8 cellular contexts compared by ENCODE assay signal in genomic region chrX:11944486-11944885, GRCh38.
DNase-seq lines count a peak whose midpoint lies in the region; ATAC-seq, FAIRE-seq and TF ChIP-seq lines count a peak whose summit lies in the region.

No MANE protein-coding gene starts in this region.

- SMC1A ChIA-PET in GM12878 (lab: Charles Lee; ENCODE audit: uncharacterized antibody, unreplicated experiment), result interaction anchor here (0.8 kb wide), 1 partner anchor 65 kb away, joined by 3 read pairs; no protein-coding TSS in a partner anchor

- intact Hi-C loops in GM12878 (cut with micrococcal nuclease; ENCODE audit: unreplicated experiment), result no loop called here
- intact Hi-C loops in ascending aorta (cut with DNase I), result no loop called here
- intact Hi-C loops in body of pancreas (cut with DNase I), result no loop called here

- no peak overlapping the region for H3K4me3 Mint-ChIP-seq in nephron progenitor cell

- H3K4me1 ChIP-seq in HUES48 (ENCODE audit: control insufficient read depth, insufficient read depth, low read length) (peaks cover 7% of the 10 kb centered on the region), GM12878 (ENCODE audit: control insufficient read depth, insufficient read depth, low read length) (no peaks in the 10 kb centered on the region), ascending aorta (no peaks in the 10 kb centered on the region), body of pancreas (no peaks in the 10 kb centered on the region)

- no peaks in the 10 kb centered on the region for H3K36me3 Mint-ChIP-seq in nephron progenitor cell (ENCODE audit: low read depth)

- H2AFZ ChIP-seq in GM12878 (ENCODE audit: control insufficient read depth, low read depth, low read length), result no peak overlapping the region

- no peaks in the 10 kb centered on the region for H3K27me3 Mint-ChIP-seq in nephron progenitor cell (ENCODE audit: low read depth, poor library complexity)

- TF ChIP-seq CTCF in GM12864 (IDR thresholded peaks at IDR 0.05; ENCODE audit: low read depth, low read length, missing control alignments) (peak; percentile 48), GM12878 (IDR thresholded peaks at IDR 0.05 in 2 of 3, conservative IDR thresholded peaks at IDR 0.05 in 1 of 3; ENCODE audit: control insufficient read depth in 2 of 3, extremely low read depth in 1 of 3, insufficient read depth in 1 of 3, low read depth in 3 of 3, low read length in 3 of 3) (peak; percentile 29 to 56 (median 32); a peak in 4 of 6 replicates), nephron progenitor cell (IDR thresholded peaks at IDR 0.05) (peak; percentile 42), ascending aorta (IDR thresholded peaks at IDR 0.05) (no peak), body of pancreas (IDR thresholded peaks at IDR 0.05) (peak in 1 of 7 experiments; percentile 4)

- in situ Hi-C loops in GM12878 (cut with MboI), result no loop called here

- H3K36me3 ChIP-seq in HUES48 (ENCODE audit: control insufficient read depth, insufficient read depth, low read length) (no peaks in the 10 kb centered on the region), GM12878 (ENCODE audit: control insufficient read depth in 2 of 2, insufficient read depth in 2 of 2, low read length in 1 of 2) (no peaks in the 10 kb centered on the region), ascending aorta (no peaks in the 10 kb centered on the region), body of pancreas (replicated peaks in 1 of 2; ENCODE audit: insufficient read depth in 1 of 2, low read depth in 2 of 2) (no peaks in the 10 kb centered on the region)

- BruUV-seq in GM12878 (replicated peaks; lab: Mats Ljungman, UMichigan), result no TSS peak

- no peak for DNase-seq in GM12864 (ENCODE audit: low read depth)
- DNase-seq in GM12878 (ENCODE audit: low read depth, low spot score), result no peak
- DNase-seq in nephron progenitor cell, result peak; percentile 36
- no peak for DNase-seq in ascending aorta (ENCODE audit: low spot score in 2 of 2)
- DNase-seq in body of pancreas, result no peak
- no peak for DNase-seq in NCI-H2029 (lab: John Stamatoyannopoulos, UW)

- peak overlapping the region; percentile 10; the same call in 1 of the 2 replicates for H3K9ac ChIP-seq in HUES48 (ENCODE audit: low read depth, low read length)
- H3K9ac ChIP-seq in GM12878 (ENCODE audit: control insufficient read depth, insufficient read depth, low read length), result no peak overlapping the region

- TF ChIP-seq POLR2A in GM12878 (IDR thresholded peaks at IDR 0.05; ENCODE audit: low read depth, low read length) (no peak), body of pancreas (IDR thresholded peaks at IDR 0.05) (no peak)

- H3K4me3 ChIP-seq in GM12864 (ENCODE audit: low read depth, low read length), result no peak overlapping the region
- no peak overlapping the region for H3K4me3 ChIP-seq in HUES48 (ENCODE audit: low read depth, low read length)
- no peak overlapping the region for H3K4me3 ChIP-seq in GM12878
- no peak overlapping the region for H3K4me3 ChIP-seq in ascending aorta
- H3K4me3 ChIP-seq in body of pancreas, result no peak overlapping the region

- ATAC-seq in GM12878 (peak; percentile 91), body of pancreas (no peak), GM21786 (IDR thresholded peaks at IDR 0.05; ENCODE audit: unreplicated experiment) (no peak)

- no peaks in the 10 kb centered on the region for H3K79me2 ChIP-seq in GM12878 (ENCODE audit: control insufficient read depth, insufficient read depth, low read length)

- CTCF ChIA-PET in GM12878 (lab: Yijun Ruan, JAX), result interaction anchor here (1.1 to 1.4 kb wide), 4 partner anchors 11 to 757 kb away, joined by 3 to 5 read pairs (median 4); no protein-coding TSS in a partner anchor

- no peaks in the 10 kb centered on the region for H3K27me3 ChIP-seq in HUES48 (ENCODE audit: control insufficient read depth, insufficient read depth, low read length)
- H3K27me3 ChIP-seq in GM12878 (replicated peaks in 1 of 2; ENCODE audit: control insufficient read depth in 2 of 2, insufficient read depth in 2 of 2, low read length in 1 of 2), result no peaks in the 10 kb centered on the region; a peak in 1 of 4 replicates
- no peaks in the 10 kb centered on the region for H3K27me3 ChIP-seq in ascending aorta
- H3K27me3 ChIP-seq in body of pancreas, result no peaks in the 10 kb centered on the region

- H3K9me3 ChIP-seq in HUES48 (ENCODE audit: control insufficient read depth, insufficient read depth, low read length), result no peaks in the 10 kb centered on the region
- H3K9me3 ChIP-seq in GM12878 (replicated peaks; ENCODE audit: control insufficient read depth, insufficient read depth, low read length), result no peaks in the 10 kb centered on the region
- H3K9me3 ChIP-seq in ascending aorta, result no peaks in the 10 kb centered on the region
- H3K9me3 ChIP-seq in body of pancreas, result no peaks in the 10 kb centered on the region

- RAD21 ChIA-PET in GM12878 (lab: Charles Lee; ENCODE audit: unreplicated experiment), result no interaction called here

- TF ChIP-seq EP300 in GM12878 (IDR thresholded peaks at IDR 0.05; ENCODE audit: borderline replicate concordance in 1 of 2, control insufficient read depth in 1 of 2, low read depth in 2 of 2, low read length in 2 of 2), result no peak

- FAIRE-seq in GM12878 (lab: Jason Lieb, UNC), result no peak

- TF ChIP-seq RAD21 in GM12878 (IDR thresholded peaks at IDR 0.05; ENCODE audit: insufficient read depth, low read depth, low read length), result peak; percentile 32

- peaks cover 7% of the 10 kb centered on the region for H3K4me1 Mint-ChIP-seq in nephron progenitor cell

- H4K20me1 ChIP-seq in GM12878 (ENCODE audit: control insufficient read depth, insufficient read depth), result no peaks in the 10 kb centered on the region

- WGBS in GM12878 (ENCODE audit: insufficient coverage, insufficient replicate concordance, low lambda C conversion rate, missing lambda C conversion rate), result 0% methylated on average over 5 of the region's 5 CpGs
- 8 to 20% methylated on average over 2 to 5 of the region's 5 CpGs for WGBS in body of pancreas, 2 donors

- H3K4me2 ChIP-seq in GM12878 (ENCODE audit: control insufficient read depth, insufficient read depth), result no peak overlapping the region

- POLR2A ChIA-PET in GM12878 (lab: Charles Lee), result no interaction called here

- H3K9me3 Mint-ChIP-seq in nephron progenitor cell, result peaks cover 34% of the 10 kb centered on the region

- no peak overlapping the region for H3K27ac ChIP-seq in HUES48 (ENCODE audit: low read depth, low read length)
- no peak overlapping the region for H3K27ac ChIP-seq in GM12878 (ENCODE audit: control insufficient read depth, insufficient read depth)
- no peak overlapping the region for H3K27ac ChIP-seq in ascending aorta
- no peak overlapping the region for H3K27ac ChIP-seq in body of pancreas

- H3K27ac Mint-ChIP-seq in nephron progenitor cell, result no peak overlapping the region

TF ChIP-seq in GM12878, 131 proteins besides CTCF, POLR2A, EP300 and RAD21:
- peak; percentile 22; the same call in 1 of the 2 replicates for TF ChIP-seq SMC3 (IDR thresholded peaks at IDR 0.05; ENCODE audit: borderline replicate concordance, low read length)
- no peak for TF ChIP-seq TARDBP (IDR thresholded peaks at IDR 0.05; ENCODE audit: borderline replicate concordance)
- TF ChIP-seq RELA (IDR thresholded peaks at IDR 0.05; ENCODE audit: borderline replicate concordance, partially characterized antibody), result no peak

Comparison
In these comparisons a context has a peak if more than half of its experiments do, and no peak if none do; other contexts are left out.
1. CTCF ChIP-seq: peak in GM12864 (single experiment), GM12878 (3 of 3) and nephron progenitor cell (single experiment); none in ascending aorta (0 of 3).